In genomic region chr5:65034029-65034781, GRCh38 we compare ENCODE assay signal across 9 cellular contexts.
DNase-seq lines count a peak whose midpoint lies in the region; ATAC-seq and TF ChIP-seq lines count a peak whose summit lies in the region.
"Had no signal": no experiment of that assay in that cellular context is flagged by ENCODE, and none has a peak within 500 bp of the region (broad histone marks: within the 10 kb centered on the region; RNA-seq: fewer than 3 reads in every experiment).

No MANE protein-coding gene starts in this region.

- no peaks in the 10 kb centered on the region for H3K9me3 ChIP-seq in OCI-LY1 (ENCODE audit: low read length)
- no peaks in the 10 kb centered on the region for H3K9me3 ChIP-seq in endodermal cell (ENCODE audit: control insufficient read depth, low read length)
- H3K9me3 ChIP-seq in parathyroid adenoma (ENCODE audit: control insufficient read depth, low read length): no peaks in the 10 kb centered on the region

- H3K4me3 Mint-ChIP-seq in GM23338 (peak overlapping the region; percentile 42; the same call in 2 of the 3 replicates), endodermal cell (peak overlapping the region; percentile 52)

- H2AFZ ChIP-seq in GM23338: peak overlapping the region; percentile 93
- H2AFZ ChIP-seq in OCI-LY1 (ENCODE audit: low read length): no peak overlapping the region
- peak overlapping the region; percentile 81 for H2AFZ ChIP-seq in parathyroid adenoma

- H3K27me3 Mint-ChIP-seq in GM23338 (ENCODE audit: insufficient read depth, low read depth, poor library complexity) (peaks cover 23% of the 10 kb centered on the region), endodermal cell (ENCODE audit: insufficient read depth) (peaks cover 3% of the 10 kb centered on the region)

- DNase-seq in GM23338 (ENCODE audit: low spot score): peak; percentile 20
- DNase-seq in endodermal cell: peak; percentile 49
- no peak for DNase-seq in stimulated activated CD4-positive, alpha-beta T cell treated with anti-CD3 and anti-CD28 coated beads, Interleukin-4, amount 100 ng/mL, for 1 hour
- DNase-seq: activated CD4-positive, alpha-beta T cell treated with anti-CD3 and anti-CD28 coated beads, Interleukin-2, amount 50 U/mL, for 4 hours had no signal

- H3K9ac ChIP-seq in OCI-LY1 (ENCODE audit: low read length): peak overlapping the region; percentile 75
- peak overlapping the region; percentile 82 for H3K9ac ChIP-seq in endodermal cell (ENCODE audit: extremely low read depth, low read length, poor library complexity, severe bottlenecking)
- H3K9ac ChIP-seq in parathyroid adenoma: no peak overlapping the region

- no peak for ATAC-seq in GM23338
- no peak for ATAC-seq in HG02970 (IDR thresholded peaks at IDR 0.05; ENCODE audit: low FRiP score, unreplicated experiment)
- ATAC-seq in GM18858 (IDR thresholded peaks at IDR 0.05; ENCODE audit: unreplicated experiment): no peak
- ATAC-seq in HG02763 (IDR thresholded peaks at IDR 0.05; ENCODE audit: unreplicated experiment): no peak

- H3K27ac Mint-ChIP-seq in GM23338 (no peak overlapping the region), endodermal cell (peak overlapping the region; percentile 60)

- peak overlapping the region; percentile 70 for H3K4me2 ChIP-seq in GM23338
- peak overlapping the region; percentile 58 for H3K4me2 ChIP-seq in OCI-LY1 (ENCODE audit: low read length)
- H3K4me2 ChIP-seq in parathyroid adenoma (ENCODE audit: low read length): no peak overlapping the region

- H4K20me1 ChIP-seq in GM23338 (replicated peaks; ENCODE audit: insufficient read depth) (no peaks in the 10 kb centered on the region), OCI-LY1 (ENCODE audit: insufficient read depth, low read length) (no peaks in the 10 kb centered on the region)

- WGBS in endodermal cell (ENCODE audit: insufficient coverage in 1 of 2, insufficient read length in 1 of 2), 2 experiments: 90 to 94% methylated on average over 6 to 8 of the region's 8 CpGs

- H3K27me3 ChIP-seq in GM23338 (ENCODE audit: insufficient read depth): no peaks in the 10 kb centered on the region
- no peaks in the 10 kb centered on the region for H3K27me3 ChIP-seq in OCI-LY1 (ENCODE audit: insufficient read depth, low read length)
- H3K27me3 ChIP-seq in endodermal cell (ENCODE audit: control insufficient read depth, insufficient read depth, low read length, poor library complexity, severe bottlenecking): no peaks in the 10 kb centered on the region
- H3K27me3 ChIP-seq in parathyroid adenoma (ENCODE audit: control insufficient read depth, insufficient read depth, low read length): no peaks in the 10 kb centered on the region

- H3K4me1 Mint-ChIP-seq in GM23338 (peaks cover 29% of the 10 kb centered on the region), endodermal cell (peaks cover 18% of the 10 kb centered on the region)

- H3F3A ChIP-seq in GM23338 (replicated peaks; ENCODE audit: low read depth): 0 out of 2 replicates have a peak, but pooled peaks cover 3% of the 10 kb centered on the region
- H3F3A ChIP-seq in OCI-LY1 (ENCODE audit: insufficient read depth, low read length): 0 out of 2 replicates have a peak, but pooled peaks cover 3% of the 10 kb centered on the region

- no peak for TF ChIP-seq CTCF in GM23338 (conservative IDR thresholded peaks at IDR 0.05; ENCODE audit: low read depth in 2 of 2)
- TF ChIP-seq CTCF in OCI-LY1 (IDR thresholded peaks at IDR 0.05; ENCODE audit: low read length): no peak
- no peak for TF ChIP-seq CTCF in endodermal cell (conservative IDR thresholded peaks at IDR 0.05)
- TF ChIP-seq CTCF in parathyroid adenoma (IDR thresholded peaks at IDR 0.05): no peak

- no peaks in the 10 kb centered on the region for H3K36me3 ChIP-seq in GM23338 (ENCODE audit: insufficient read depth)
- H3K36me3 ChIP-seq in OCI-LY1 (ENCODE audit: insufficient read depth, low read length): no peaks in the 10 kb centered on the region
- H3K36me3 ChIP-seq in endodermal cell (ENCODE audit: control insufficient read depth, insufficient read depth, low read length): no peaks in the 10 kb centered on the region
- no peaks in the 10 kb centered on the region for H3K36me3 ChIP-seq in parathyroid adenoma (ENCODE audit: control insufficient read depth, insufficient read depth, low read length)

- H3K9me2 ChIP-seq in GM23338 (ENCODE audit: insufficient read depth) (peaks cover 21% of the 10 kb centered on the region), OCI-LY1 (ENCODE audit: low read depth, low read length) (no peaks in the 10 kb centered on the region)

- H3K79me2 ChIP-seq in GM23338 (replicated peaks; ENCODE audit: insufficient read depth) (no peaks in the 10 kb centered on the region), OCI-LY1 (ENCODE audit: insufficient read depth, low read length) (no peaks in the 10 kb centered on the region), parathyroid adenoma (no peaks in the 10 kb centered on the region)

- H3K36me3 Mint-ChIP-seq in GM23338 (ENCODE audit: low read depth) (no peaks in the 10 kb centered on the region; the same call in 2 of the 3 replicates), endodermal cell (ENCODE audit: low read depth) (no peaks in the 10 kb centered on the region)

- H3K27ac ChIP-seq in GM23338 (ENCODE audit: low read depth) (peak overlapping the region; percentile 78; the same call in 1 of the 2 replicates), OCI-LY1 (ENCODE audit: low read depth, low read length, poor library complexity, severe bottlenecking) (peak overlapping the region; percentile 89), endodermal cell (ENCODE audit: low read depth, low read length) (no peak overlapping the region), parathyroid adenoma (no peak overlapping the region)

- H3K4me3 ChIP-seq in GM23338 (peak overlapping the region; percentile 56; the same call in 1 of the 2 replicates), OCI-LY1 (ENCODE audit: low read depth, low read length, poor library complexity, severe bottlenecking) (peak overlapping the region; percentile 65), endodermal cell (ENCODE audit: low read length) (no peak overlapping the region), parathyroid adenoma (ENCODE audit: low read depth, low read length) (no peak overlapping the region)

- no peaks in the 10 kb centered on the region; the same call in 2 of the 3 replicates for H3K9me3 Mint-ChIP-seq in GM23338
- no peaks in the 10 kb centered on the region for H3K9me3 Mint-ChIP-seq in endodermal cell

- H3K4me1 ChIP-seq in GM23338 (ENCODE audit: insufficient read depth) (peaks cover 19% of the 10 kb centered on the region), OCI-LY1 (ENCODE audit: insufficient read depth, low read length, severe bottlenecking) (peaks cover 51% of the 10 kb centered on the region), endodermal cell (ENCODE audit: control insufficient read depth, insufficient read depth, low read length) (peaks cover 15% of the 10 kb centered on the region), parathyroid adenoma (peaks cover 8% of the 10 kb centered on the region)

TF ChIP-seq in GM23338, 12 proteins besides CTCF, POLR2A, EP300 and RAD21 (continues in another document):
- no peak for TF ChIP-seq EZH2phosphoT487 (IDR thresholded peaks at IDR 0.05; ENCODE audit: unreplicated experiment)
- no peak for TF ChIP-seq POLR2AphosphoS5 (IDR thresholded peaks at IDR 0.05; ENCODE audit: low read depth)
- no peak for TF ChIP-seq JUNB (IDR thresholded peaks at IDR 0.05; ENCODE audit: unreplicated experiment)
- no peak for TF ChIP-seq ZNF114 (CRISPR knock-in tag; IDR thresholded peaks at IDR 0.05)
- no peak for TF ChIP-seq STAT1 (IDR thresholded peaks at IDR 0.05; ENCODE audit: unreplicated experiment)
- no peak for TF ChIP-seq ZNF331 (CRISPR knock-in tag; IDR thresholded peaks at IDR 0.05; ENCODE audit: low read depth)
- no peak for TF ChIP-seq REST (IDR thresholded peaks at IDR 0.05; ENCODE audit: unreplicated experiment)
- TF ChIP-seq NANOG (IDR thresholded peaks at IDR 0.05; ENCODE audit: borderline replicate concordance): no peak

Comparison
In these comparisons a context has a peak if more than half of its experiments do, and no peak if none do; other contexts are left out.
1. H3K27ac ChIP-seq: peak in GM23338 (single experiment) and OCI-LY1 (single experiment); none in endodermal cell (single experiment) and parathyroid adenoma (single experiment).
2. H3K4me3 ChIP-seq: peak in GM23338 (single experiment) and OCI-LY1 (single experiment); none in endodermal cell (single experiment) and parathyroid adenoma (single experiment).